ENCODE assay signal across 13 cellular contexts in genomic region chr5:150497989-150498317, GRCh38. TPM values are rescaled to one million over a fixed set of nuclear protein-coding genes. Genes with fewer than 3 reads are reported as not detected.
DNase-seq lines count a peak whose midpoint lies in the region; ATAC-seq, FAIRE-seq and TF ChIP-seq lines count a peak whose summit lies in the region.
"Had no signal": no experiment of that assay in that cellular context is flagged by ENCODE, and none has a peak within 500 bp of the region (broad histone marks: within the 10 kb centered on the region; RNA-seq: fewer than 3 reads in every experiment).

No MANE protein-coding gene starts in this region.

- 95% methylated on average over 5 of the region's 5 CpGs; no CpG with 5 or more reads in 1 of the 2 experiments for WGBS in H1 (ENCODE audit: extremely low coverage in 1 of 2, insufficient coverage in 1 of 2, insufficient read length in 1 of 2, insufficient replicate concordance in 2 of 2, low coverage in 1 of 2, low lambda C conversion rate in 2 of 2, missing lambda C conversion rate in 1 of 2), 2 experiments
- WGBS in tibial nerve, 2 donors = 51% methylated on average over 5 of the region's 5 CpGs

- peak overlapping the region; percentile 30 for H4K5ac ChIP-seq in H1 (ENCODE audit: insufficient read length, low read depth, low read length)

- H3K14ac ChIP-seq in H1 (ENCODE audit: insufficient read length) = no peak overlapping the region

- peaks cover 24% of the 10 kb centered on the region for H3K79me1 ChIP-seq in H1 (ENCODE audit: low read depth, low read length)

- H2BK12ac ChIP-seq in H1 (ENCODE audit: low read depth, low read length) = peak overlapping the region; percentile 78; the same call in 1 of the 2 replicates

- no peak for TF ChIP-seq POLR2A in H1 (IDR thresholded peaks at IDR 0.05; ENCODE audit: control extremely low read depth in 1 of 2, low read depth in 2 of 2, low read length in 2 of 2)
- TF ChIP-seq POLR2A in tibial nerve (IDR thresholded peaks at IDR 0.05) = no peak

- H3K27me3 ChIP-seq in PC-9 (ENCODE audit: insufficient read depth, low read depth) = no peaks in the 10 kb centered on the region
- no peaks in the 10 kb centered on the region for H3K27me3 ChIP-seq in H1 (replicated peaks in 1 of 4; ENCODE audit: control insufficient read depth in 3 of 4, extremely low read depth in 1 of 4, insufficient read depth in 3 of 4, low read length in 3 of 4)
- no peaks in the 10 kb centered on the region for H3K27me3 ChIP-seq in tibial nerve
- H3K27me3 ChIP-seq in naive thymus-derived CD4-positive, alpha-beta T cell (ENCODE audit: control insufficient read depth in 2 of 2, insufficient read depth in 2 of 2, low read length in 2 of 2) = no peaks in the 10 kb centered on the region

- H3F3A ChIP-seq in PC-9 (ENCODE audit: insufficient read depth, low read depth) = peaks cover 26% of the 10 kb centered on the region

- ATAC-seq in naive thymus-derived CD4-positive, alpha-beta T cell = no peak
- ATAC-seq: K562; stimulated activated naive CD8-positive, alpha-beta T cell treated with anti-CD3 and anti-CD28 coated beads, Interleukin-15, Interleukin-2, amounts not matched to agents 100 U/mL and 50 U/mL, for 24 hours; T-cell had no signal

- DNase-seq in PC-9 = no peak
- no peak for DNase-seq in H1 (ENCODE audit: low read depth in 1 of 2, low spot score in 2 of 2)
- DNase-seq in tibial nerve (ENCODE audit: low spot score in 2 of 2) = no peak
- no peak for DNase-seq in CD1c-positive myeloid dendritic cell (ENCODE audit: extremely low spot score)
- no peak for DNase-seq in head of caudate nucleus
- no peak for DNase-seq in naive thymus-derived CD4-positive, alpha-beta T cell
- no peak for DNase-seq in GF-D8 (lab: John Stamatoyannopoulos, UW)
- DNase-seq: NCI-H526; stimulated activated CD4-positive, alpha-beta T cell treated with anti-CD3 and anti-CD28 coated beads, Interleukin-12 subunit alpha, Interleukin-12 subunit beta, amount 100 ng/mL, for 4 hours; stimulated activated naive CD8-positive, alpha-beta T cell treated with anti-CD3 and anti-CD28 coated beads, Interleukin-15, Interleukin-2, amounts not matched to agents 100 U/mL and 50 U/mL, for 24 hours; T-cell had no signal

- no peak overlapping the region for H3K4me3 Mint-ChIP-seq in nephron
- no peak overlapping the region for H3K4me3 Mint-ChIP-seq in naive thymus-derived CD4-positive, alpha-beta T cell
- H3K4me3 Mint-ChIP-seq: T-cell had no signal

- 0 out of 2 replicates have a peak overlapping the region, but pooled peaks have one; percentile 71 for H2BK5ac ChIP-seq in H1 (ENCODE audit: low read depth, low read length)

- H3K27me3 Mint-ChIP-seq in nephron (ENCODE audit: low read depth) = no peaks in the 10 kb centered on the region
- H3K27me3 Mint-ChIP-seq in naive thymus-derived CD4-positive, alpha-beta T cell = no peaks in the 10 kb centered on the region
- H3K27me3 Mint-ChIP-seq: T-cell had no signal

- no peak overlapping the region for H3K4me3 ChIP-seq in PC-9
- H3K4me3 ChIP-seq in H1 (ENCODE audit: extremely low read depth in 1 of 4, insufficient read depth in 2 of 4, low read depth in 3 of 4, low read length in 4 of 4) = 0 out of 8 replicates have a peak overlapping the region, but pooled peaks of 1 of the 4 experiments have one; percentile 7
- H3K4me3 ChIP-seq in tibial nerve = no peak overlapping the region
- H3K4me3 ChIP-seq in naive thymus-derived CD4-positive, alpha-beta T cell (ENCODE audit: low read length) = no peak overlapping the region
- H3K4me3 ChIP-seq: K562 had no signal

- intact Hi-C loops in PC-9 (cut with micrococcal nuclease; ENCODE audit: unreplicated experiment) = loop anchor here (1.0 kb wide), 1 partner anchor 19 kb away; no protein-coding TSS in a partner anchor
- intact Hi-C loops in head of caudate nucleus (cut with DNase I) = no loop called here
- intact Hi-C loops in naive thymus-derived CD4-positive, alpha-beta T cell (cut with micrococcal nuclease) = no loop called here

- 0 out of 2 replicates have a peak overlapping the region, but pooled peaks have one; percentile 15 for H3K18ac ChIP-seq in H1 (ENCODE audit: extremely low read depth, low read length)

- H2AFZ ChIP-seq in PC-9 = no peak overlapping the region
- no peak overlapping the region for H2AFZ ChIP-seq in H1 (ENCODE audit: low read length)

- peaks cover 26% of the 10 kb centered on the region for H3K36me3 Mint-ChIP-seq in nephron (ENCODE audit: low read depth)
- no peaks in the 10 kb centered on the region for H3K36me3 Mint-ChIP-seq in naive thymus-derived CD4-positive, alpha-beta T cell
- H3K36me3 Mint-ChIP-seq: T-cell had no signal

- H3K27ac ChIP-seq in PC-9 (no peak overlapping the region), H1 (ENCODE audit: low read depth, low read length) (peak overlapping the region; percentile 25; the same call in 1 of the 2 replicates), tibial nerve (peak overlapping the region; percentile 58 to 91 (median 82))
- H3K27ac ChIP-seq in naive thymus-derived CD4-positive, alpha-beta T cell (ENCODE audit: low read depth, low read length) = no peak overlapping the region

- peak overlapping the region; percentile 20 for H4K91ac ChIP-seq in H1 (replicated peaks; ENCODE audit: insufficient read length, low read length)

- TF ChIP-seq RAD21 in H1 (IDR thresholded peaks at IDR 0.05 in 1 of 2, conservative IDR thresholded peaks at IDR 0.05 in 1 of 2; ENCODE audit: low read depth in 2 of 2, low read length in 2 of 2) = no peak

- H3K4me1 ChIP-seq in PC-9 (replicated peaks; ENCODE audit: insufficient read depth) = peaks cover 20% of the 10 kb centered on the region
- H3K4me1 ChIP-seq in H1 (replicated peaks in 1 of 4; ENCODE audit: control insufficient read depth in 3 of 4, insufficient read depth in 4 of 4, low read length in 3 of 4) = peaks cover 21 to 28% (median 24%) of the 10 kb centered on the region in 4 experiments
- peaks cover 0 to 95% (median 65%) of the 10 kb centered on the region in 4 donors for H3K4me1 ChIP-seq in tibial nerve
- no peaks in the 10 kb centered on the region for H3K4me1 ChIP-seq in naive thymus-derived CD4-positive, alpha-beta T cell (ENCODE audit: control insufficient read depth in 2 of 2, insufficient read depth in 2 of 2, low read length in 2 of 2)

- no peak overlapping the region for H3K23ac ChIP-seq in H1 (ENCODE audit: insufficient read length)

- peak overlapping the region in 1 of 4 experiments; percentile 8; a peak in 2 of 7 replicates for H3K9ac ChIP-seq in H1 (replicated peaks in 1 of 4; ENCODE audit: extremely low read depth in 1 of 4, low read depth in 3 of 4, low read length in 3 of 4)

- H3K9me3 ChIP-seq in PC-9 (ENCODE audit: insufficient read depth, low read depth) (no peaks in the 10 kb centered on the region), H1 (ENCODE audit: insufficient read depth in 2 of 2, low read depth in 1 of 2, low read length in 1 of 2) (no peaks in the 10 kb centered on the region), tibial nerve (no peaks in the 10 kb centered on the region)
- no peaks in the 10 kb centered on the region for H3K9me3 ChIP-seq in naive thymus-derived CD4-positive, alpha-beta T cell (ENCODE audit: control insufficient read depth in 2 of 3, low read length in 3 of 3)

- peaks cover 63% of the 10 kb centered on the region for H3K4me1 Mint-ChIP-seq in nephron
- H3K4me1 Mint-ChIP-seq in naive thymus-derived CD4-positive, alpha-beta T cell = no peaks in the 10 kb centered on the region
- H3K4me1 Mint-ChIP-seq: T-cell had no signal

- H3K27ac Mint-ChIP-seq in nephron = peak overlapping the region; percentile 42 to 76 (median 56)
- no peak overlapping the region for H3K27ac Mint-ChIP-seq in naive thymus-derived CD4-positive, alpha-beta T cell
- H3K27ac Mint-ChIP-seq: T-cell had no signal

- H4K8ac ChIP-seq in H1 (ENCODE audit: extremely low read depth, insufficient read depth, low read length) = no peak overlapping the region

- H3K4me2 ChIP-seq in PC-9 (peak overlapping the region; percentile 5), H1 (ENCODE audit: insufficient read depth in 1 of 2, low read depth in 2 of 2, low read length in 2 of 2) (peak overlapping the region; percentile 51 to 65; a peak in 3 of 4 replicates)

- no TSS peak for BruUV-seq in PC-9 (replicated peaks; lab: Mats Ljungman, UMichigan)

- peaks cover 80% of the 10 kb centered on the region for H3K79me2 ChIP-seq in PC-9 (ENCODE audit: low read depth)
- peaks cover 13 to 82% of the 10 kb centered on the region in 2 experiments; a peak in 3 of 4 replicates for H3K79me2 ChIP-seq in H1 (ENCODE audit: control insufficient read depth in 1 of 2, insufficient read depth in 2 of 2, low read length in 2 of 2)

- H2BK15ac ChIP-seq in H1 (ENCODE audit: low read length) = no peak overlapping the region; the same call in 1 of the 2 replicates

- no peak overlapping the region for H3K56ac ChIP-seq in H1 (replicated peaks; ENCODE audit: insufficient read length, low read depth, low read length)

- no peak overlapping the region for H2BK20ac ChIP-seq in H1 (ENCODE audit: low read length)

- H4K20me1 ChIP-seq in PC-9 (ENCODE audit: insufficient read depth) (peaks cover 76% of the 10 kb centered on the region), H1 (replicated peaks in 1 of 2; ENCODE audit: control insufficient read depth in 1 of 2, insufficient read depth in 2 of 2, low read length in 2 of 2) (peaks cover 3 to 14% of the 10 kb centered on the region in 2 experiments)

- no peak for TF ChIP-seq EP300 in H1 (IDR thresholded peaks at IDR 0.05; ENCODE audit: borderline replicate concordance in 1 of 2, low read depth in 2 of 2, low read length in 2 of 2)
- TF ChIP-seq EP300 in tibial nerve (IDR thresholded peaks at IDR 0.05) = no peak

- H3K36me3 ChIP-seq in PC-9 (ENCODE audit: low read depth) (no peaks in the 10 kb centered on the region), H1 (ENCODE audit: control insufficient read depth in 2 of 4, insufficient read depth in 4 of 4, low read length in 3 of 4) (no peaks in the 10 kb centered on the region), tibial nerve (no peaks in the 10 kb centered on the region)
- no peaks in the 10 kb centered on the region for H3K36me3 ChIP-seq in naive thymus-derived CD4-positive, alpha-beta T cell (ENCODE audit: control insufficient read depth in 2 of 3, insufficient read depth in 3 of 3, low read length in 3 of 3)

- no peaks in the 10 kb centered on the region for H3K9me3 Mint-ChIP-seq in nephron
- H3K9me3 Mint-ChIP-seq in naive thymus-derived CD4-positive, alpha-beta T cell = peaks cover 0 to 2% (median 0%) of the 10 kb centered on the region in 11 donors
- H3K9me3 Mint-ChIP-seq: T-cell had no signal

- CTCF ChIA-PET in PC-9 (lab: Charles Lee) (interaction anchor here (0.6 to 1.5 kb wide), 3 partner anchors 11 to 176 kb away, joined by 3 to 4 read pairs (median 3); partner anchors contain the start of gene RPS14), H1 (lab: Charles Lee; ENCODE audit: partially characterized antibody) (interaction anchor here (0.8 to 32.0 kb wide), 8 partner anchors 5 to 63 kb away, joined by 3 to 571 read pairs (median 11); partner anchors contain the start of gene NDST1)
- CTCF ChIA-PET in naive thymus-derived CD4-positive, alpha-beta T cell (lab: Charles Lee) = no interaction called here

- H3K4ac ChIP-seq in H1 (replicated peaks; ENCODE audit: insufficient read length, low read depth, low read length) = no peak overlapping the region

- H3K23me2 ChIP-seq in H1 (ENCODE audit: low read depth, low read length) = no peaks in the 10 kb centered on the region; the same call in 1 of the 2 replicates

- POLR2A ChIA-PET in PC-9 (lab: Charles Lee; ENCODE audit: unreplicated experiment) = interaction anchor here (0.6 kb wide), 2 partner anchors 17 to 24 kb away, joined by 3 to 9 read pairs; no protein-coding TSS in a partner anchor
- POLR2A ChIA-PET in H1 (lab: Charles Lee; ENCODE audit: partially characterized antibody) = interaction anchor here (1.0 to 9.3 kb wide), 13 partner anchors 9 to 56 kb away, joined by 3 to 122 read pairs (median 7); partner anchors contain the start of genes NDST1 and RPS14
- POLR2A ChIA-PET in naive thymus-derived CD4-positive, alpha-beta T cell (lab: Charles Lee) = interaction anchor here (0.9 kb wide), 1 partner anchor 11 kb away, joined by 3 read pairs; no protein-coding TSS in a partner anchor

- FAIRE-seq in H1 (lab: Jason Lieb, UNC) = no peak
- FAIRE-seq: K562 had no signal

- no peaks in the 10 kb centered on the region for H3K9me2 ChIP-seq in PC-9 (ENCODE audit: insufficient read depth)

- no peak overlapping the region for H2BK120ac ChIP-seq in H1 (replicated peaks; ENCODE audit: low read depth, low read length)

- peak overlapping the region; percentile 24; the same call in 1 of the 2 replicates for H2AK5ac ChIP-seq in H1 (ENCODE audit: low read depth, low read length)

- TF ChIP-seq CTCF in PC-9 (conservative IDR thresholded peaks at IDR 0.05) (no peak), H1 (IDR thresholded peaks at IDR 0.05; ENCODE audit: control extremely low read depth in 1 of 3, insufficient read depth in 1 of 3, low read depth in 1 of 3, low read length in 3 of 3) (no peak), nephron (IDR thresholded peaks at IDR 0.05; ENCODE audit: unreplicated experiment in 3 of 3) (no peak), tibial nerve (IDR thresholded peaks at IDR 0.05) (no peak)

RNA-seq across cellular contexts. Expression of gene NDST1, which starts 10.0 kb away (rescaled TPM):
- 94.3 and 100.0 TPM in 2 replicates for total RNA-seq in PC-9 (2021)
- total RNA-seq in H1 (2021; fragmentation: NEBNext Ultra II Directional; extraction: Animal tissue kit (Norgen Biotek cat#: 25700)) = 70.1 and 72.0 TPM in 2 replicates
- polyA plus RNA-seq in H1 (2011; rRNA removed) = 27.0 and 37.7 TPM in 2 replicates
- 21.2 TPM for polyA plus RNA-seq in H1 (2011; cell fraction: cytosol; rRNA removed)
- 50.8 TPM for polyA plus RNA-seq in H1 (2011; cell fraction: nucleus; rRNA removed)
- 28.7 to 34.5 TPM (median 31.7 TPM) in 4 replicates for polyA plus RNA-seq in H1 (2012, experiment 1 of 2)
- 30.3 TPM for polyA plus RNA-seq in H1 (2012, experiment 2 of 2)
- 30.1 TPM for polyA plus RNA-seq in H1 (2013, experiment 1 of 2)
- polyA plus RNA-seq in H1 (2013, experiment 2 of 2) = 32.9 TPM
- 41.4 and 47.8 TPM in 2 replicates for polyA minus RNA-seq in H1 (2011; rRNA and poly(A)+ RNA removed)
- polyA minus RNA-seq in H1 (2011; cell fraction: cytosol; rRNA and poly(A)+ RNA removed) = 32.1 TPM
- 37.9 TPM for polyA minus RNA-seq in H1 (2011; cell fraction: nucleus; rRNA and poly(A)+ RNA removed)
- total RNA-seq in tibial nerve = 100 to 1,000 TPM in 2 of 4 donors, 10 to 100 TPM in 2; 53.2 to 137 (median 104) TPM
- total RNA-seq in naive thymus-derived CD4-positive, alpha-beta T cell = 10 to 100 TPM in 1 of 5 experiments, 1 to 10 TPM in 4; 1.0 to 17.5 (median 1.6) TPM
- polyA plus RNA-seq in naive thymus-derived CD4-positive, alpha-beta T cell = 1 to 10 TPM in 1 of 2 donors, under 1 TPM in 1; 0.69 to 1.1 TPM

RNA-seq across cellular contexts. Expression of gene RPS14, which starts 48.4 kb away (rescaled TPM):
- total RNA-seq in PC-9 (2021) (2,907 and 3,838 TPM in 2 replicates), tibial nerve (1,000 to 10,000 TPM; 2,328 to 3,623 (median 2,710) TPM)
- 2,548 and 2,599 TPM in 2 replicates for total RNA-seq in H1 (2021; fragmentation: NEBNext Ultra II Directional; extraction: Animal tissue kit (Norgen Biotek cat#: 25700))
- polyA plus RNA-seq in H1 (2011; rRNA removed) = 5,579 and 6,423 TPM in 2 replicates
- 6,153 TPM for polyA plus RNA-seq in H1 (2011; cell fraction: cytosol; rRNA removed)
- polyA plus RNA-seq in H1 (2011; cell fraction: nucleus; rRNA removed) = 2,076 TPM
- polyA plus RNA-seq in H1 (2012, experiment 1 of 2) = 3,315 to 4,827 TPM (median 4,072 TPM) in 4 replicates
- polyA plus RNA-seq in H1 (2012, experiment 2 of 2) = 7,349 TPM
- polyA plus RNA-seq in H1 (2013, experiment 1 of 2) = 3,849 TPM
- 4,074 TPM for polyA plus RNA-seq in H1 (2013, experiment 2 of 2)
- 913 and 940 TPM in 2 replicates for polyA minus RNA-seq in H1 (2011; rRNA and poly(A)+ RNA removed)
- polyA minus RNA-seq in H1 (2011; cell fraction: cytosol; rRNA and poly(A)+ RNA removed) = 455 TPM
- 375 TPM for polyA minus RNA-seq in H1 (2011; cell fraction: nucleus; rRNA and poly(A)+ RNA removed)
- 1,000 to 10,000 TPM; 2,331 to 7,378 (median 6,414) TPM for total RNA-seq in naive thymus-derived CD4-positive, alpha-beta T cell
- over 10,000 TPM in 1 of 2 donors, 1,000 to 10,000 TPM in 1; 8,640 to 11,248 TPM for polyA plus RNA-seq in naive thymus-derived CD4-positive, alpha-beta T cell

Comparison
In these comparisons a context has a peak if more than half of its experiments do, and no peak if none do; other contexts are left out.
1. H3K27ac ChIP-seq: peak in H1 (single experiment) and tibial nerve (4 of 4); none in PC-9 (single experiment) and naive thymus-derived CD4-positive, alpha-beta T cell (single experiment).
2. H3K27ac Mint-ChIP-seq: peak in nephron (3 of 3); none in naive thymus-derived CD4-positive, alpha-beta T cell (0 of 9).